ENCODE assay signal across 23 cellular contexts in genomic region chr2:29587791-29588190, GRCh38.
"Had no signal": no experiment of that assay in that cellular context is flagged by ENCODE, and none has a peak within 500 bp of the region (broad histone marks: within the 10 kb centered on the region; RNA-seq: fewer than 3 reads in every experiment).

No MANE protein-coding gene starts in this region.

- H3K9ac ChIP-seq: neural progenitor cell had no signal

- H3K36me3 ChIP-seq: neural progenitor cell, prostate gland, sigmoid colon, stomach, thyroid gland, upper lobe of left lung had no signal

- H3K4me3 ChIP-seq: dorsolateral prefrontal cortex, neural progenitor cell, prostate gland, sigmoid colon, stomach, thyroid gland, upper lobe of left lung had no signal

- H3K27me3 ChIP-seq: neural progenitor cell, sigmoid colon, stomach, thyroid gland, upper lobe of left lung had no signal

- DNase-seq: dorsolateral prefrontal cortex; effector CD4-positive, alpha-beta T cell; hypothalamus; immature natural killer cell; islet precursor cell; left ventricle myocardium superior; mesendoderm; midbrain; naive thymus-derived CD4-positive, alpha-beta T cell; right cardiac atrium; sigmoid colon; stimulated activated CD4-positive, alpha-beta T cell treated with anti-CD3 and anti-CD28 coated beads, Interleukin-2, amount 100 ng/mL, for 24 hours; stimulated activated CD4-positive, alpha-beta T cell treated with anti-CD3 and anti-CD28 coated beads, Interleukin-4, amount 100 ng/mL, for 24 hours; stimulated activated naive CD4-positive, alpha-beta T cell treated with Interleukin-2 at 50 U/mL for 16 hours; stomach; thyroid gland; upper lobe of left lung had no signal

- H3K9me3 ChIP-seq: prostate gland, sigmoid colon, stomach, thyroid gland, upper lobe of left lung had no signal

- H3K4me1 Mint-ChIP-seq: immature natural killer cell; nephron; neural progenitor cell; stimulated activated effector memory CD8-positive, alpha-beta T cell treated with anti-CD3 and anti-CD28 coated beads, Interleukin-12 subunit alpha, Interleukin-12 subunit beta, amount 100 ng/mL, for 72 hours had no signal

- H3K4me1 ChIP-seq: neural progenitor cell, prostate gland, sigmoid colon, upper lobe of left lung had no signal

- H3K36me3 Mint-ChIP-seq: immature natural killer cell; naive thymus-derived CD4-positive, alpha-beta T cell; neural progenitor cell; stimulated activated effector memory CD8-positive, alpha-beta T cell treated with anti-CD3 and anti-CD28 coated beads, Interleukin-12 subunit alpha, Interleukin-12 subunit beta, amount 100 ng/mL, for 72 hours had no signal

- H3K9me3 Mint-ChIP-seq: immature natural killer cell; naive thymus-derived CD4-positive, alpha-beta T cell; nephron; neural progenitor cell; stimulated activated effector memory CD8-positive, alpha-beta T cell treated with anti-CD3 and anti-CD28 coated beads, Interleukin-12 subunit alpha, Interleukin-12 subunit beta, amount 100 ng/mL, for 72 hours had no signal

- H3K4me2 ChIP-seq: neural progenitor cell had no signal

- H3K27ac Mint-ChIP-seq: immature natural killer cell; naive thymus-derived CD4-positive, alpha-beta T cell; nephron; neural progenitor cell; stimulated activated effector memory CD8-positive, alpha-beta T cell treated with anti-CD3 and anti-CD28 coated beads, Interleukin-12 subunit alpha, Interleukin-12 subunit beta, amount 100 ng/mL, for 72 hours had no signal

- H3K27ac ChIP-seq: dorsolateral prefrontal cortex, epithelial cell of prostate, neural progenitor cell, prostate gland, sigmoid colon, stomach, thyroid gland, upper lobe of left lung had no signal

- H3K4me3 Mint-ChIP-seq: immature natural killer cell; naive thymus-derived CD4-positive, alpha-beta T cell; nephron; neural progenitor cell; stimulated activated effector memory CD8-positive, alpha-beta T cell treated with anti-CD3 and anti-CD28 coated beads, Interleukin-12 subunit alpha, Interleukin-12 subunit beta, amount 100 ng/mL, for 72 hours had no signal

- ATAC-seq: esophagus mucosa; left ventricle myocardium superior; naive thymus-derived CD4-positive, alpha-beta T cell; right cardiac atrium; stimulated activated effector memory CD8-positive, alpha-beta T cell treated with anti-CD3 and anti-CD28 coated beads, Interleukin-12 subunit alpha, Interleukin-12 subunit beta, amount 100 ng/mL, for 72 hours had no signal

- H2AFZ ChIP-seq: neural progenitor cell had no signal
